In the genomic region with DNA sequence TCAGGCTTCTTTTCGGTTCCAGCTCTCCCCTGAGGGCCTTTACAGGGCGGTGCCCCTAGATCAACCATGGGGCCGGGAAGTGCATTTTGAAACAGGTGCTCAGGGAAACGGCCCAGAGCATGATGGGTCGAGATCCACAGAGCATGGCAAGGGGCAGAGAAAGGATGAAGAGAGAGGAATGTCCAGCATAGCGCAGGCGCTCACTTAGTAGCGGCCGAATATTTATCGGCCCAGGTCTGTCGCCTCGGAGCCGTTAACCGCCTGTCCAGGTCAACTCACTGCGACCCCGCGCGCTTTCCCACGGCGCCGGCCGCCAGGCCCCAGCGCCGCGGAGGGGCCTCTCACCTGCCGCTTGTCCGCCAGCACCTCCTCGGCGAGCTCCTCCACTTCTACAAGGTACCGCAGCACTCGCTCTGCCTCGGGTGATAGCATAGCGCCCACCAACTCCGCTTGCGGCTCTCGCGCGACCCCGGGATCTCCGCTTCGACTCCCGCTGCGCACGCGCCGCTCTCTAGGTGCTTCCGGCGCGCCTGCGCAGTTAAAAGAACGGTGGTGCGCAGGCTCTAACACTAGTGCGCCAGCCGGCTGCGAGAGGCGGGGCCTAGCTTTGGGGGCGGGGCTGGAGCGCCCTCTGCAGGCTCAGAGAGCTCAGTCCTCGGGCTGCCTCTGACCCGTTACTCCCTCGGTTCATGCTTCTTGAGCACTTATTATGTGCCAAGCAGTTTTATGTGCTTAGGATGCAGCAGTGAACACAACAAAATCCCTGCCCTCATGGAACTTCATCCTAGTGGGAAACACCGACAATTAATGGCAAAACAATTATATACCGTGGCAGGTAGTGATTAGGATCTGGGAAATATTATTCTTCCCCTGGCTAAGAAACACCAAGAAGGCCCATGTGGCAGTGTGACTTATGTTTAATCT, we compare ENCODE assay signal across 1 cellular context.
A peak's percentile ranks its signal among the peaks of the same experiment; 100 is the strongest.
TF ChIP-seq lines count a peak whose summit lies in the region.

TSS of gene PDRG1 (minus strand) at position 517 of the 924 bp plus-strand sequence. CDS start at position 432, 85 bp downstream.

TF ChIP-seq in HepG2, 621 proteins besides CTCF, POLR2A, EP300 and RAD21 (continued from another document and continues in another):
- TF ChIP-seq, protein P1, sequence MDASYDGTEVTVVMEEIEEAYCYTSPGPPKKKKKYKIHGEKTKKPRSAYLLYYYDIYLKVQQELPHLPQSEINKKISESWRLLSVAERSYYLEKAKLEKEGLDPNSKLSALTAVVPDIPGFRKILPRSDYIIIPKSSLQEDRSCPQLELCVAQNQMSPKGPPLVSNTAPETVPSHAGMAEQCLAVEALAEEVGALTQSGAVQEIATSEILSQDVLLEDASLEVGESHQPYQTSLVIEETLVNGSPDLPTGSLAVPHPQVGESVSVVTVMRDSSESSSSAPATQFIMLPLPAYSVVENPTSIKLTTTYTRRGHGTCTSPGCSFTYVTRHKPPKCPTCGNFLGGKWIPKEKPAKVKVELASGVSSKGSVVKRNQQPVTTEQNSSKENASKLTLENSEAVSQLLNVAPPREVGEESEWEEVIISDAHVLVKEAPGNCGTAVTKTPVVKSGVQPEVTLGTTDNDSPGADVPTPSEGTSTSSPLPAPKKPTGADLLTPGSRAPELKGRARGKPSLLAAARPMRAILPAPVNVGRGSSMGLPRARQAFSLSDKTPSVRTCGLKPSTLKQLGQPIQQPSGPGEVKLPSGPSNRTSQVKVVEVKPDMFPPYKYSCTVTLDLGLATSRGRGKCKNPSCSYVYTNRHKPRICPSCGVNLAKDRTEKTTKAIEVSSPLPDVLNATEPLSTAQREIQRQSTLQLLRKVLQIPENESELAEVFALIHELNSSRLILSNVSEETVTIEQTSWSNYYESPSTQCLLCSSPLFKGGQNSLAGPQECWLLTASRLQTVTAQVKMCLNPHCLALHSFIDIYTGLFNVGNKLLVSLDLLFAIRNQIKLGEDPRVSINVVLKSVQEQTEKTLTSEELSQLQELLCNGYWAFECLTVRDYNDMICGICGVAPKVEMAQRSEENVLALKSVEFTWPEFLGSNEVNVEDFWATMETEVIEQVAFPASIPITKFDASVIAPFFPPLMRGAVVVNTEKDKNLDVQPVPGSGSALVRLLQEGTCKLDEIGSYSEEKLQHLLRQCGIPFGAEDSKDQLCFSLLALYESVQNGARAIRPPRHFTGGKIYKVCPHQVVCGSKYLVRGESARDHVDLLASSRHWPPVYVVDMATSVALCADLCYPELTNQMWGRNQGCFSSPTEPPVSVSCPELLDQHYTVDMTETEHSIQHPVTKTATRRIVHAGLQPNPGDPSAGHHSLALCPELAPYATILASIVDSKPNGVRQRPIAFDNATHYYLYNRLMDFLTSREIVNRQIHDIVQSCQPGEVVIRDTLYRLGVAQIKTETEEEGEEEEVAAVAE (CRISPR knock-in tag; IDR thresholded peaks at IDR 0.05; ENCODE audit: borderline replicate concordance), result peak; percentile 89; the same call in 1 of the 2 replicates
- peak; percentile 71 for TF ChIP-seq ZNF143 (CRISPR knock-in tag; IDR thresholded peaks at IDR 0.05)
- no peak for TF ChIP-seq HOXA7 (CRISPR knock-in tag; IDR thresholded peaks at IDR 0.05)
- peak; percentile 95; the same call in 1 of the 2 replicates for TF ChIP-seq FIP1L1 (IDR thresholded peaks at IDR 0.05; ENCODE audit: borderline replicate concordance, insufficient read depth, low read depth, low read length)
- no peak for TF ChIP-seq ZNF10 (CRISPR knock-in tag; IDR thresholded peaks at IDR 0.05; ENCODE audit: borderline replicate concordance, low read depth)
- TF ChIP-seq TFDP1 (CRISPR knock-in tag; IDR thresholded peaks at IDR 0.05; ENCODE audit: borderline replicate concordance), result peak; percentile 77; the same call in 1 of the 2 replicates
- no peak for TF ChIP-seq FOXA1 (IDR thresholded peaks at IDR 0.05)
- TF ChIP-seq FOXA1 (CRISPR knock-in tag; IDR thresholded peaks at IDR 0.05), result peak; percentile 40; the same call in 1 of the 2 replicates
- peak; percentile 71; the same call in 1 of the 2 replicates for TF ChIP-seq SMYD3 (CRISPR knock-in tag; IDR thresholded peaks at IDR 0.05)
- no peak for TF ChIP-seq MIXL1 (CRISPR knock-in tag; IDR thresholded peaks at IDR 0.05)
- TF ChIP-seq, protein P2, sequence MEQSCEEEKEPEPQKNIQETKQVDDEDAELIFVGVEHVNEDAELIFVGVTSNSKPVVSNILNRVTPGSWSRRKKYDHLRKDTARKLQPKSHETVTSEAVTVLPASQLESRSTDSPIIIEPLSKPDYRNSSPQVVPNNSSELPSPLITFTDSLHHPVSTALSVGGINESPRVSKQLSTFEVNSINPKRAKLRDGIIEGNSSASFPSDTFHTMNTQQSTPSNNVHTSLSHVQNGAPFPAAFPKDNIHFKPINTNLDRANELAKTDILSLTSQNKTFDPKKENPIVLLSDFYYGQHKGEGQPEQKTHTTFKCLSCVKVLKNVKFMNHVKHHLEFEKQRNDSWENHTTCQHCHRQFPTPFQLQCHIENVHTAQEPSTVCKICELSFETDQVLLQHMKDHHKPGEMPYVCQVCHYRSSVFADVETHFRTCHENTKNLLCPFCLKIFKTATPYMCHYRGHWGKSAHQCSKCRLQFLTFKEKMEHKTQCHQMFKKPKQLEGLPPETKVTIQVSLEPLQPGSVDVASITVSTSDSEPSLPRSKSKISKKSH (CRISPR knock-in tag; IDR thresholded peaks at IDR 0.05; ENCODE audit: borderline replicate concordance), result peak; percentile 99
- TF ChIP-seq NAIF1 (CRISPR knock-in tag; IDR thresholded peaks at IDR 0.05; ENCODE audit: borderline replicate concordance), result 0 out of 2 replicates have a peak, but pooled peaks have one; percentile 41
- no peak for TF ChIP-seq JUN (CRISPR knock-in tag; IDR thresholded peaks at IDR 0.05)
- TF ChIP-seq HNRNPL (IDR thresholded peaks at IDR 0.05; ENCODE audit: low read depth, low read length), result 0 out of 2 replicates have a peak, but pooled peaks have one; percentile 29
- TF ChIP-seq SIX4 (CRISPR knock-in tag; IDR thresholded peaks at IDR 0.05), result 0 out of 2 replicates have a peak, but pooled peaks have one; percentile 21
- TF ChIP-seq, protein P3, sequence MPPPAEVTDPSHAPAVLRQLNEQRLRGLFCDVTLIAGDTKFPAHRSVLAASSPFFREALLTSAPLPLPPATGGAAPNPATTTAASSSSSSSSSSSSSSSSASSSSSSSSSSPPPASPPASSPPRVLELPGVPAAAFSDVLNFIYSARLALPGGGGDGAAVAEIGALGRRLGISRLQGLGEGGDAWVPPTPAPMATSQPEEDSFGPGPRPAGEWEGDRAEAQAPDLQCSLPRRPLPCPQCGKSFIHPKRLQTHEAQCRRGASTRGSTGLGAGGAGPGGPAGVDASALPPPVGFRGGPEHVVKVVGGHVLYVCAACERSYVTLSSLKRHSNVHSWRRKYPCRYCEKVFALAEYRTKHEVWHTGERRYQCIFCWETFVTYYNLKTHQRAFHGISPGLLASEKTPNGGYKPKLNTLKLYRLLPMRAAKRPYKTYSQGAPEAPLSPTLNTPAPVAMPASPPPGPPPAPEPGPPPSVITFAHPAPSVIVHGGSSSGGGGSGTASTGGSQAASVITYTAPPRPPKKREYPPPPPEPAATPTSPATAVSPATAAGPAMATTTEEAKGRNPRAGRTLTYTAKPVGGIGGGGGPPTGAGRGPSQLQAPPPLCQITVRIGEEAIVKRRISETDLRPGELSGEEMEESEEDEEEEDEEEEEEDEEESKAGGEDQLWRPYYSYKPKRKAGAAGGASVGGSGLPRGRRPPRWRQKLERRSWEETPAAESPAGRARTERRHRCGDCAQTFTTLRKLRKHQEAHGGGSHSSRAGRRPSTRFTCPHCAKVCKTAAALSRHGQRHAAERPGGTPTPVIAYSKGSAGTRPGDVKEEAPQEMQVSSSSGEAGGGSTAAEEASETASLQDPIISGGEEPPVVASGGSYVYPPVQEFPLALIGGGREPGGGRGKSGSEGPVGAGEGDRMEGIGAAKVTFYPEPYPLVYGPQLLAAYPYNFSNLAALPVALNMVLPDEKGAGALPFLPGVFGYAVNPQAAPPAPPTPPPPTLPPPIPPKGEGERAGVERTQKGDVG (CRISPR knock-in tag; IDR thresholded peaks at IDR 0.05; ENCODE audit: borderline replicate concordance), result peak; percentile 27; the same call in 1 of the 2 replicates
- TF ChIP-seq, protein P4, sequence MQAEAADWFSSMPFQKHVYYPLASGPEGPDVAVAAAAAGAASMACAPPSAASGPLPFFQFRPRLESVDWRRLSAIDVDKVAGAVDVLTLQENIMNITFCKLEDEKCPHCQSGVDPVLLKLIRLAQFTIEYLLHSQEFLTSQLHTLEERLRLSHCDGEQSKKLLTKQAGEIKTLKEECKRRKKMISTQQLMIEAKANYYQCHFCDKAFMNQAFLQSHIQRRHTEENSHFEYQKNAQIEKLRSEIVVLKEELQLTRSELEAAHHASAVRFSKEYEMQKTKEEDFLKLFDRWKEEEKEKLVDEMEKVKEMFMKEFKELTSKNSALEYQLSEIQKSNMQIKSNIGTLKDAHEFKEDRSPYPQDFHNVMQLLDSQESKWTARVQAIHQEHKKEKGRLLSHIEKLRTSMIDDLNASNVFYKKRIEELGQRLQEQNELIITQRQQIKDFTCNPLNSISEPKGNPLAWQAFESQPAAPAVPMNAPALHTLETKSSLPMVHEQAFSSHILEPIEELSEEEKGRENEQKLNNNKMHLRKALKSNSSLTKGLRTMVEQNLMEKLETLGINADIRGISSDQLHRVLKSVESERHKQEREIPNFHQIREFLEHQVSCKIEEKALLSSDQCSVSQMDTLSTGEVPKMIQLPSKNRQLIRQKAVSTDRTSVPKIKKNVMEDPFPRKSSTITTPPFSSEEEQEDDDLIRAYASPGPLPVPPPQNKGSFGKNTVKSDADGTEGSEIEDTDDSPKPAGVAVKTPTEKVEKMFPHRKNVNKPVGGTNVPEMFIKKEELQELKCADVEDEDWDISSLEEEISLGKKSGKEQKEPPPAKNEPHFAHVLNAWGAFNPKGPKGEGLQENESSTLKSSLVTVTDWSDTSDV (CRISPR knock-in tag; IDR thresholded peaks at IDR 0.05), result peak; percentile 95
- TF ChIP-seq ETV5 (CRISPR knock-in tag; IDR thresholded peaks at IDR 0.05; ENCODE audit: borderline replicate concordance), result peak; percentile 74
- no peak for TF ChIP-seq NBN (conservative IDR thresholded peaks at IDR 0.05)
- TF ChIP-seq TRIM24 (CRISPR knock-in tag; IDR thresholded peaks at IDR 0.05), result no peak
- TF ChIP-seq HNRNPLL (IDR thresholded peaks at IDR 0.05; ENCODE audit: low read depth, low read length, poor library complexity, severe bottlenecking), result peak; percentile 94
- TF ChIP-seq HNRNPK (IDR thresholded peaks at IDR 0.05; ENCODE audit: low read depth, low read length, poor library complexity, severe bottlenecking), result no peak
- peak; percentile 52; the same call in 1 of the 2 replicates for TF ChIP-seq ZBTB38 (CRISPR knock-in tag; IDR thresholded peaks at IDR 0.05)
- TF ChIP-seq BRF2 (CRISPR knock-in tag; IDR thresholded peaks at IDR 0.05), result no peak
- peak; percentile 91 for TF ChIP-seq ZNF441 (CRISPR knock-in tag; IDR thresholded peaks at IDR 0.05; ENCODE audit: borderline replicate concordance)
- TF ChIP-seq ZXDC (CRISPR knock-in tag; IDR thresholded peaks at IDR 0.05), result peak; percentile 73; the same call in 1 of the 2 replicates
- peak; percentile 59; the same call in 1 of the 2 replicates for TF ChIP-seq GATAD2A (CRISPR knock-in tag; IDR thresholded peaks at IDR 0.05)
- TF ChIP-seq ZNF567 (CRISPR knock-in tag; IDR thresholded peaks at IDR 0.05; ENCODE audit: borderline replicate concordance), result peak; percentile 92; the same call in 1 of the 2 replicates
- no peak for TF ChIP-seq IRX3 (CRISPR knock-in tag; IDR thresholded peaks at IDR 0.05; ENCODE audit: borderline replicate concordance, low read depth)
- TF ChIP-seq BORCS8-MEF2B (CRISPR knock-in tag; IDR thresholded peaks at IDR 0.05), result peak; percentile 66; the same call in 1 of the 2 replicates
- peak; percentile 66; the same call in 1 of the 2 replicates for TF ChIP-seq ZNF253 (CRISPR knock-in tag; IDR thresholded peaks at IDR 0.05; ENCODE audit: borderline replicate concordance)
- 0 out of 2 replicates have a peak, but pooled peaks have one; percentile 52 for TF ChIP-seq NPAS2 (CRISPR knock-in tag; IDR thresholded peaks at IDR 0.05; ENCODE audit: borderline replicate concordance)
- TF ChIP-seq ZNF282 (IDR thresholded peaks at IDR 0.05; ENCODE audit: partially characterized antibody), result no peak
- peak; percentile 83 for TF ChIP-seq HDAC2 (CRISPR knock-in tag; IDR thresholded peaks at IDR 0.05)
- TF ChIP-seq, protein P5, sequence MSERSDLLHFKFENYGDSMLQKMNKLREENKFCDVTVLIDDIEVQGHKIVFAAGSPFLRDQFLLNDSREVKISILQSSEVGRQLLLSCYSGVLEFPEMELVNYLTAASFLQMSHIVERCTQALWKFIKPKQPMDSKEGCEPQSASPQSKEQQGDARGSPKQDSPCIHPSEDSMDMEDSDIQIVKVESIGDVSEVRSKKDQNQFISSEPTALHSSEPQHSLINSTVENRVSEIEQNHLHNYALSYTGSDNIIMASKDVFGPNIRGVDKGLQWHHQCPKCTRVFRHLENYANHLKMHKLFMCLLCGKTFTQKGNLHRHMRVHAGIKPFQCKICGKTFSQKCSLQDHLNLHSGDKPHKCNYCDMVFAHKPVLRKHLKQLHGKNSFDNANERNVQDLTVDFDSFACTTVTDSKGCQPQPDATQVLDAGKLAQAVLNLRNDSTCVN (CRISPR knock-in tag; IDR thresholded peaks at IDR 0.05; ENCODE audit: borderline replicate concordance), result peak; percentile 36
